17 cellular contexts compared by ENCODE assay signal in genomic region chr9:127473501-127473900, GRCh38. TPM values are rescaled to one million over a fixed set of nuclear protein-coding genes. Genes with fewer than 3 reads are reported as not detected.
DNase-seq lines count a peak whose midpoint lies in the region; ATAC-seq and TF ChIP-seq lines count a peak whose summit lies in the region.
"Had no signal": no experiment of that assay in that cellular context is flagged by ENCODE, and none has a peak within 500 bp of the region (broad histone marks: within the 10 kb centered on the region; RNA-seq: fewer than 3 reads in every experiment).

No MANE protein-coding gene starts in this region.

- H3K9me3 Mint-ChIP-seq in nephron progenitor cell, result no peaks in the 10 kb centered on the region
- no peaks in the 10 kb centered on the region for H3K9me3 Mint-ChIP-seq in activated naive CD8-positive, alpha-beta T cell treated with anti-CD3 and anti-CD28 coated beads for 36 hours
- H3K9me3 Mint-ChIP-seq: CD8-positive, alpha-beta memory T cell had no signal

- TF ChIP-seq POLR2A in sigmoid colon (IDR thresholded peaks at IDR 0.05), result no peak

- 73 to 77% methylated on average over 10 of the region's 10 CpGs for WGBS in heart right ventricle, 2 donors
- 94% methylated on average over 10 of the region's 10 CpGs for WGBS in sigmoid colon, 2 donors

- H3K36me3 Mint-ChIP-seq in nephron progenitor cell (ENCODE audit: low read depth), result peaks cover 38% of the 10 kb centered on the region
- H3K36me3 Mint-ChIP-seq in activated naive CD8-positive, alpha-beta T cell treated with anti-CD3 and anti-CD28 coated beads for 36 hours, result peaks cover 20% of the 10 kb centered on the region

- H3K4me1 Mint-ChIP-seq in nephron progenitor cell, result no peaks in the 10 kb centered on the region
- no peaks in the 10 kb centered on the region for H3K4me1 Mint-ChIP-seq in activated naive CD8-positive, alpha-beta T cell treated with anti-CD3 and anti-CD28 coated beads for 36 hours
- H3K4me1 Mint-ChIP-seq: CD8-positive, alpha-beta memory T cell had no signal

- H3K27ac ChIP-seq in right atrium auricular region (no peak overlapping the region), heart right ventricle (peak overlapping the region in 5 of 10 donors; percentile 9 to 54 (median 21)), upper lobe of right lung (no peak overlapping the region), sigmoid colon (no peak overlapping the region)
- H3K27ac ChIP-seq: 22Rv1, BLaER1, HL-60 had no signal

- H3K9me3 ChIP-seq in right atrium auricular region, result no peaks in the 10 kb centered on the region
- H3K9me3 ChIP-seq in heart right ventricle, result no peaks in the 10 kb centered on the region
- no peaks in the 10 kb centered on the region for H3K9me3 ChIP-seq in upper lobe of right lung
- no peaks in the 10 kb centered on the region for H3K9me3 ChIP-seq in sigmoid colon
- H3K9me3 ChIP-seq: BLaER1, Caco-2 had no signal

- peak; percentile 81 for ATAC-seq in Right ventricle myocardium inferior
- ATAC-seq in heart right ventricle, result peak in 6 of 8 donors; percentile 33 to 78 (median 64)
- ATAC-seq in upper lobe of right lung, result peak; percentile 25
- ATAC-seq: HCT116 had no signal

- H3K27me3 ChIP-seq in right atrium auricular region, result no peaks in the 10 kb centered on the region
- H3K27me3 ChIP-seq in heart right ventricle, result no peaks in the 10 kb centered on the region
- no peaks in the 10 kb centered on the region for H3K27me3 ChIP-seq in upper lobe of right lung
- no peaks in the 10 kb centered on the region for H3K27me3 ChIP-seq in sigmoid colon
- H3K27me3 ChIP-seq: BLaER1 had no signal

- no peak for TF ChIP-seq CTCF in right atrium auricular region (IDR thresholded peaks at IDR 0.05)
- TF ChIP-seq CTCF in heart right ventricle (IDR thresholded peaks at IDR 0.05), result no peak
- no peak for TF ChIP-seq CTCF in nephron progenitor cell (IDR thresholded peaks at IDR 0.05)
- no peak for TF ChIP-seq CTCF in upper lobe of right lung (IDR thresholded peaks at IDR 0.05)
- no peak for TF ChIP-seq CTCF in sigmoid colon (IDR thresholded peaks at IDR 0.05)

- DNase-seq in Right ventricle myocardium inferior (ENCODE audit: missing footprints) (no peak), right atrium auricular region (ENCODE audit: low spot score) (no peak), heart right ventricle (no peak), nephron progenitor cell (no peak), upper lobe of right lung (no peak), sigmoid colon (no peak), NCI-H69 (lab: John Stamatoyannopoulos, UW) (no peak)
- no peak for DNase-seq in activated naive CD8-positive, alpha-beta T cell treated with anti-CD3 and anti-CD28 coated beads for 36 hours
- DNase-seq: AML-193; Caco-2; CD8-positive, alpha-beta memory T cell; DND-41; GDM1 had no signal

- no peak overlapping the region for H3K4me3 ChIP-seq in right atrium auricular region
- H3K4me3 ChIP-seq in heart right ventricle, result no peak overlapping the region
- no peak overlapping the region for H3K4me3 ChIP-seq in upper lobe of right lung
- no peak overlapping the region for H3K4me3 ChIP-seq in sigmoid colon
- H3K4me3 ChIP-seq: BLaER1 had no signal

- H3K27me3 Mint-ChIP-seq in nephron progenitor cell (ENCODE audit: low read depth, poor library complexity), result peaks cover 2% of the 10 kb centered on the region
- no peaks in the 10 kb centered on the region for H3K27me3 Mint-ChIP-seq in activated naive CD8-positive, alpha-beta T cell treated with anti-CD3 and anti-CD28 coated beads for 36 hours
- H3K27me3 Mint-ChIP-seq: CD8-positive, alpha-beta memory T cell had no signal

- peaks cover 38% of the 10 kb centered on the region for H3K36me3 ChIP-seq in right atrium auricular region
- H3K36me3 ChIP-seq in heart right ventricle, result peaks cover 0 to 86% (median 26%) of the 10 kb centered on the region in 9 donors
- H3K36me3 ChIP-seq in upper lobe of right lung, result peaks cover 41% of the 10 kb centered on the region
- peaks cover 7 to 87% (median 24%) of the 10 kb centered on the region in 4 donors for H3K36me3 ChIP-seq in sigmoid colon

- intact Hi-C loops in Right ventricle myocardium inferior (cut with DNase I), result no loop called here
- intact Hi-C loops in heart right ventricle (cut with DNase I), result no loop called here
- intact Hi-C loops in upper lobe of right lung (cut with DNase I), result no loop called here
- intact Hi-C loops in sigmoid colon (cut with DNase I), result no loop called here

- peak overlapping the region; percentile 48 for H3K27ac Mint-ChIP-seq in nephron progenitor cell
- H3K27ac Mint-ChIP-seq in activated naive CD8-positive, alpha-beta T cell treated with anti-CD3 and anti-CD28 coated beads for 36 hours, result no peak overlapping the region

- no peak for TF ChIP-seq EP300 in sigmoid colon (IDR thresholded peaks at IDR 0.05)

- H3K4me3 Mint-ChIP-seq in nephron progenitor cell, result no peak overlapping the region
- H3K4me3 Mint-ChIP-seq in activated naive CD8-positive, alpha-beta T cell treated with anti-CD3 and anti-CD28 coated beads for 36 hours, result no peak overlapping the region
- H3K4me3 Mint-ChIP-seq: CD8-positive, alpha-beta memory T cell had no signal

- H3K4me1 ChIP-seq in right atrium auricular region (no peaks in the 10 kb centered on the region), heart right ventricle (peaks cover 0 to 5% (median 0%) of the 10 kb centered on the region in 9 donors), upper lobe of right lung (no peaks in the 10 kb centered on the region), sigmoid colon (no peaks in the 10 kb centered on the region)
- H3K4me1 ChIP-seq: BLaER1 had no signal

RNA-seq across cellular contexts. Expression of gene LRSAM1, which starts 22.2 kb away (rescaled TPM):
- 52.0 TPM for total RNA-seq in Right ventricle myocardium inferior
- total RNA-seq in right atrium auricular region, result 10 to 100 TPM; 12.0 to 23.1 TPM
- 10 to 100 TPM; 24.9 to 49.6 (median 29.5) TPM for total RNA-seq in heart right ventricle
- 10 to 100 TPM; 21.2 to 59.9 TPM for polyA plus RNA-seq in heart right ventricle
- total RNA-seq in upper lobe of right lung, result 18.8 TPM
- 10 to 100 TPM; 17.9 to 54.0 (median 30.2) TPM for total RNA-seq in sigmoid colon
- 10 to 100 TPM in 1 of 3 donors, 1 to 10 TPM in 2; 6.9 to 17.4 (median 7.2) TPM for polyA plus RNA-seq in sigmoid colon
- 10 to 100 TPM; 17.7 to 20.7 TPM for total RNA-seq in activated naive CD8-positive, alpha-beta T cell treated with anti-CD3 and anti-CD28 coated beads for 36 hours

RNA-seq across cellular contexts. Expression of gene RPL12, which starts 22.3 kb away (rescaled TPM):
- 775 TPM for total RNA-seq in Right ventricle myocardium inferior
- total RNA-seq in right atrium auricular region, result 1,000 to 10,000 TPM in 1 of 2 donors, 100 to 1,000 TPM in 1; 623 to 1,266 TPM
- 100 to 1,000 TPM; 409 to 810 (median 499) TPM for total RNA-seq in heart right ventricle
- polyA plus RNA-seq in heart right ventricle, result 1,000 to 10,000 TPM; 1,671 to 1,920 TPM
- total RNA-seq in upper lobe of right lung, result 1,020 TPM
- 1,000 to 10,000 TPM; 2,502 to 5,061 (median 3,494) TPM for total RNA-seq in sigmoid colon
- 1,000 to 10,000 TPM; 2,492 to 4,552 (median 2,965) TPM for polyA plus RNA-seq in sigmoid colon
- 1,000 to 10,000 TPM; 2,007 to 2,108 TPM for total RNA-seq in activated naive CD8-positive, alpha-beta T cell treated with anti-CD3 and anti-CD28 coated beads for 36 hours

RNA-seq across cellular contexts. Expression of gene ZNF79, which starts 49.3 kb away (rescaled TPM):
- total RNA-seq in Right ventricle myocardium inferior (6.1 TPM), right atrium auricular region (1 to 10 TPM; 5.7 TPM), heart right ventricle (1 to 10 TPM; 4.4 to 8.3 (median 6.4) TPM), upper lobe of right lung (8.3 TPM), sigmoid colon (10 to 100 TPM; 10.9 to 14.6 (median 13.9) TPM)
- polyA plus RNA-seq in heart right ventricle (1 to 10 TPM; 2.1 to 4.5 TPM), sigmoid colon (1 to 10 TPM in 2 of 3 donors, under 1 TPM in 1; 0.60 to 3.5 (median 2.3) TPM)
- 1 to 10 TPM; 7.7 to 8.6 TPM for total RNA-seq in activated naive CD8-positive, alpha-beta T cell treated with anti-CD3 and anti-CD28 coated beads for 36 hours

Comparison
In these comparisons a context has a peak if more than half of its experiments do, and no peak if none do; other contexts are left out.
1. ATAC-seq: peak in every context shown above with its lines; median percentile 81 in Right ventricle myocardium inferior; 64 in heart right ventricle; 25 in upper lobe of right lung.